Comparison of ENCODE assay signal across 29 cellular contexts in the genomic region with DNA sequence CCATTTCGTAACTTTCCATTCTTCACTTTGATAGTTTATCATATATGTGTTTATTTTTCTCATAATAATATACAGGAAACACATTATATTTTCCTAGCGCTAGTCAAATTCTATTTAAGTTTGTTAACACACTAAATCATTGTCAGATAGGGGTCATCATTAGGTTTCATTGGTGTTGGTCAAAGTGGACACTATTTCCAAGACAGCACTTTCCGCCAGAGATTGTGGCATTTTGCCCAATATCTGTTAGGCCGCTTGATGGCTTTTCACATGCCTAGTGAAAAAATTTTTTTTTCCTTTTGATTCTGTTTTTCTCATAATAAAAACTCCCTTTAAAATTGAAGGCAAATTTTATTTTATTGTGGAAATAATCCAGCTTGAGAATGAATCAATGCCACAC.
"Had no signal": no experiment of that assay in that cellular context is flagged by ENCODE, and none has a peak within 500 bp of the region (broad histone marks: within the 10 kb centered on the region; RNA-seq: fewer than 3 reads in every experiment).

No MANE protein-coding gene starts in this region.

- H3K36me3 ChIP-seq: brain microvascular endothelial cell, esophagus muscularis mucosa, gastroesophageal sphincter, heart right ventricle, WERI-Rb-1 had no signal

- H3K27ac ChIP-seq: brain microvascular endothelial cell, dorsolateral prefrontal cortex, esophagus muscularis mucosa, gastroesophageal sphincter, WERI-Rb-1 had no signal

- H3K9me3 ChIP-seq: esophagus muscularis mucosa, gastroesophageal sphincter had no signal

- ATAC-seq: activated CD4-positive, CD25-positive, alpha-beta regulatory T cell treated with anti-CD3 and anti-CD28 coated beads, Interleukin-2, amount 50 U/mL, for 24 hours; activated CD8-positive, alpha-beta T cell treated with anti-CD3 and anti-CD28 coated beads for 36 hours; activated T-cell treated with anti-CD3 and anti-CD28 coated beads, Interleukin-2, amount 50 U/mL, for 4 hours; activated T-helper 17 cell treated with anti-CD3 and anti-CD28 coated beads, Interleukin-2, amount 50 U/mL, for 72 hours; gastroesophageal sphincter; T-helper 17 cell had no signal

- DNase-seq: activated B cell treated with CpG ODN at 0.5 μM for 24 hours; activated CD4-positive, alpha-beta T cell treated with anti-CD3 and anti-CD28 coated beads for 48 hours; activated CD4-positive, alpha-beta T cell treated with anti-CD3 and anti-CD28 coated beads, Interleukin-2, amount 50 U/mL, for 1 hour; activated CD4-positive, alpha-beta T cell treated with anti-CD3 and anti-CD28 coated beads, Interleukin-2, amount 50 U/mL, for 48 hours; activated CD8-positive, alpha-beta memory T cell treated with anti-CD3 and anti-CD28 coated beads for 24 hours; activated CD8-positive, alpha-beta T cell treated with anti-CD3 and anti-CD28 coated beads for 36 hours; activated effector memory CD4-positive, alpha-beta T cell treated with Interleukin-2 at 50 U/mL for 16 hours; activated gamma-delta T cell treated with Interleukin-2 at 50 U/mL for 16 hours; activated naive CD4-positive, alpha-beta T cell treated with anti-CD3 and anti-CD28 coated beads, Interleukin-2, amount 50 U/mL, for 16 hours; activated naive CD4-positive, alpha-beta T cell treated with Interleukin-2 at 50 U/mL for 16 hours; activated T-cell treated with anti-CD3 and anti-CD28 coated beads, Interleukin-2, amount 50 U/mL, for 4 hours; amniotic stem cell; anterior cingulate cortex; brain microvascular endothelial cell; caudate nucleus; cortex of kidney; dorsolateral prefrontal cortex; effector memory CD4-positive, alpha-beta T cell; endodermal cell; erythroblast; heart right ventricle; T-helper 1 cell; T-helper 17 cell; T1000; WERI-Rb-1 had no signal

- H3K4me3 ChIP-seq: dorsolateral prefrontal cortex, esophagus muscularis mucosa, gastroesophageal sphincter, heart right ventricle had no signal

- H3K27me3 ChIP-seq: brain microvascular endothelial cell, dorsolateral prefrontal cortex, esophagus muscularis mucosa, gastroesophageal sphincter, heart right ventricle had no signal
